ENCODE assay signal across 20 cellular contexts in the genomic region with DNA sequence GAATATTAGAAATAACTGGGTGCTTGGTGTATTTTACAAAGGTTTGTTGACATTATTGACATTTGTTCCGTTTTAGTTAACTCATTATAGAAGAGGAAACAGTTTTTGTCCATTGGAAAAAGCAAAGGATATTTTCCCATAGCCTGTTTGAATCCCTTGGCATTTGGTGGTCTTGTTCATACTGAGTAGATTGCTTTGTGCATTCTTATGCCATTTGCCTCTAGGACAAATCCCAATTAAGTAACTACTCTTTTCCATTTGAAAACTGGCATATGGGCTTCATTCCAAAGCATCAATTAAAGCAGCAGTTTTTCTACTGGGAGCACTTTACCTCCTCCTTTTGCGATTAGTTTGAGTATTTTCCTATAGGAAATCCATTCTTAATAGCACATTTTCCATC.
"Had no signal": no experiment of that assay in that cellular context is flagged by ENCODE, and none has a peak within 500 bp of the region (broad histone marks: within the 10 kb centered on the region; RNA-seq: fewer than 3 reads in every experiment).

No MANE protein-coding gene starts in this region.

- DNase-seq: activated CD4-positive, alpha-beta T cell treated with anti-CD3 and anti-CD28 coated beads, Interleukin-2, amount 10 ng/mL, durations not matched to agents 24 days and 14 days; activated CD8-positive, alpha-beta T cell treated with anti-CD3 and anti-CD28 coated beads for 36 hours; activated naive CD4-positive, alpha-beta T cell treated with anti-CD3 and anti-CD28 coated beads, Interleukin-2, amount 10 ng/mL, durations not matched to agents 7 days and 5 days; activated T-cell treated with anti-CD3 and anti-CD28 coated beads, Interleukin-2, amount 50 U/mL, for 24 hours; dermis blood vessel endothelial cell; gastrocnemius medialis; heart left ventricle; kidney; nephron progenitor cell; retina; stimulated activated CD4-positive, alpha-beta T cell treated with anti-CD3 and anti-CD28 coated beads, Interleukin-12 subunit alpha, Interleukin-12 subunit beta, amount 100 ng/mL, for 4 hours; stimulated activated CD4-positive, alpha-beta T cell treated with anti-CD3 and anti-CD28 coated beads, Interleukin-1b, Interleukin-23, amount 100 ng/mL, for 48 hours; stimulated activated CD8-positive, alpha-beta memory T cell treated with anti-CD3 and anti-CD28 coated beads, Interleukin-4, amount 100 ng/mL, for 48 hours; stimulated activated naive CD4-positive, alpha-beta T cell; T1000 had no signal

- FAIRE-seq: kidney, urothelium cell line had no signal

- H3K9me3 ChIP-seq: gastrocnemius medialis, heart left ventricle, tibial nerve had no signal

- H3K27ac ChIP-seq: epithelial cell of prostate, gastrocnemius medialis, heart left ventricle had no signal

- ATAC-seq: activated CD8-positive, alpha-beta T cell treated with anti-CD3 and anti-CD28 coated beads for 36 hours; gastrocnemius medialis; heart left ventricle; left lobe of liver had no signal

- H3K27me3 ChIP-seq: gastrocnemius medialis, heart left ventricle, tibial nerve had no signal

- H3K4me3 ChIP-seq: gastrocnemius medialis, heart left ventricle, lung, tibial nerve had no signal
